In the genomic region with DNA sequence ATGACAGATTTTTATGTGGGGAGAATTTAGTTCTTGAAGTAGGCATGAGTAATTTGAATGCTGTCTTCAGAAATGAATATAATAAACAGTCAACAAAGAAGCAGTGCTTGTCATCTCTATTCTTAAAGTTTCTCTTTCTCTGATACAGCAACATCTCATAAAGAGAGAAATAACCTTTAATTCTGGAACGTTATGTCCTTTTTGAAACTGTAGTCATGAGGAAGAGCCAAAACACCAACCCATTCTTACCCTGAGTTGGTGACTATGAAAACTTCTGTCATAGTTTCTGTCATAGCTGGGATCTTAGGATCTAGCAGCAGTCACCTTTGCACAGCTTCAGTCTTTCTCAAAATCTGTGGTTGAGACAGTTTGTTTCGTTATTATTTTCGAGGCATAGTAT, we compare ENCODE assay signal across 15 cellular contexts. TPM values are rescaled to one million over a fixed set of nuclear protein-coding genes. Genes with fewer than 3 reads are reported as not detected.
"Had no signal": no experiment of that assay in that cellular context is flagged by ENCODE, and none has a peak within 500 bp of the region (broad histone marks: within the 10 kb centered on the region; RNA-seq: fewer than 3 reads in every experiment).

No MANE protein-coding gene starts in this region.

- H3K27me3 ChIP-seq: uterus had no signal

- DNase-seq: activated CD4-positive, alpha-beta T cell treated with anti-CD3 and anti-CD28 coated beads, Interleukin-2, amount 50 U/mL, for 4 hours; activated naive CD8-positive, alpha-beta T cell treated with anti-CD3 and anti-CD28 coated beads, Interleukin-2, amount 10 ng/mL, durations not matched to agents 7 days and 5 days; activated T-cell treated with anti-CD3 and anti-CD28 coated beads, Interleukin-2, amount 50 U/mL, for 4 hours; aorta; central memory CD4-positive, alpha-beta T cell; effector memory CD4-positive, alpha-beta T cell; immature natural killer cell; nephron progenitor cell; SHP77 treated with DMSO at 0.1 percent for 48 hours; stimulated activated CD4-positive, alpha-beta T cell treated with anti-CD3 and anti-CD28 coated beads, Interleukin-1b, Interleukin-23, amount 100 ng/mL, for 48 hours; stimulated activated naive B cell treated with anti-CD40 and anti-IgM and Interleukin-4, amounts not matched to agents 10 μg/mL and 1 μg/mL and 100 μg/mL, for 72 hours; uterus had no signal

- ATAC-seq: activated T-cell treated with anti-CD3 and anti-CD28 coated beads, Interleukin-2, amount 50 U/mL, for 4 hours; stimulated activated naive B cell treated with anti-CD40 and anti-IgM and Interleukin-4, amounts not matched to agents 10 μg/mL and 1 μg/mL and 100 μg/mL, for 72 hours had no signal

- H3K4me1 ChIP-seq: uterus had no signal

- H3K36me3 ChIP-seq: uterus had no signal

- H3K4me3 ChIP-seq: coronary artery, uterus had no signal

- H3K9me3 ChIP-seq: uterus had no signal

RNA-seq across cellular contexts. Expression of a gene that starts 36.9 kb away (rescaled TPM):
- total RNA-seq: aorta, glomerular endothelial cell, osteocyte had no signal

RNA-seq across cellular contexts. Expression of a gene that starts 44.5 kb away (rescaled TPM):
- total RNA-seq: activated naive CD8-positive, alpha-beta T cell treated with anti-CD3 and anti-CD28 coated beads, Interleukin-2, amount 10 ng/mL, durations not matched to agents 7 days and 5 days; activated T-cell treated with anti-CD3 and anti-CD28 coated beads, Interleukin-2, amount 50 U/mL, for 4 hours; aorta; glomerular endothelial cell; osteocyte; uterus had no signal
